6 cellular contexts compared by ENCODE assay signal in the genomic region with DNA sequence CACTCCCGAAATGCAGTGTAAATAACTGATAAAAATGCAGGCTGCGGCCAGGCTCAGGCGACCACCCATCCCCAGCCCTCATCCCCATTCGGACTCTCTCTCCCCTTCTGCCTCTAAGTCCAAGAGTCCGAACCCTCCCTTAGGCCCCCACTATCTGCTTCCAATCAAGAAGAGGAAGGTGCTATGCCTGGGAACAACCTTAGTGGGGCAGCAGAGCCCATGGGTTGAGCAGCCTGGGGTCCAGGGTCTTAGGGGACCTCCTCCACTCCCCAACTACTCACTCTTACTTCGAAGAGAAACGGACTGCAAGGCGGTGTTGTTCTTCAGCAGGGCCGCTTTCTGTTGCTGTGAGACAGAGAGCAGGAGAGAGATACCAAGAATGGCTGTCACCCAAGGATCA. TPM values are rescaled to one million over a fixed set of nuclear protein-coding genes. Genes with fewer than 3 reads are reported as not detected.
DNase-seq lines count a peak whose midpoint lies in the region; ATAC-seq and TF ChIP-seq lines count a peak whose summit lies in the region.

No MANE protein-coding gene starts in this region.

- no peak for TF ChIP-seq CTCF in endothelial cell (IDR thresholded peaks at IDR 0.05; ENCODE audit: unreplicated experiment)

- peak overlapping the region; percentile 75 for H3K27ac Mint-ChIP-seq in T-helper 2 cell treated with Interferon-gamma antibody and Interleukin-4, amounts not matched to agents 5 μg/mL and 100 μg/mL, for 36 hours
- peak overlapping the region; percentile 99 for H3K27ac Mint-ChIP-seq in endothelial cell (ENCODE audit: unreplicated experiment)

- peak overlapping the region; percentile 36 for H3K4me3 Mint-ChIP-seq in T-helper 2 cell treated with Interferon-gamma antibody and Interleukin-4, amounts not matched to agents 5 μg/mL and 100 μg/mL, for 36 hours
- H3K4me3 Mint-ChIP-seq in endothelial cell (ENCODE audit: unreplicated experiment), result peak overlapping the region; percentile 67

- no peak for DNase-seq in T-helper 2 cell treated with Interferon-gamma antibody and Interleukin-4, amounts not matched to agents 5 μg/mL and 100 μg/mL, for 36 hours (ENCODE audit: low spot score)
- DNase-seq in T-helper 2 cell (no peak), endothelial cell (ENCODE audit: low spot score) (no peak), COLO668 (lab: John Stamatoyannopoulos, UW; ENCODE audit: unreplicated experiment) (no peak)

- H3K36me3 Mint-ChIP-seq in T-helper 2 cell treated with Interferon-gamma antibody and Interleukin-4, amounts not matched to agents 5 μg/mL and 100 μg/mL, for 36 hours (ENCODE audit: low read depth), result peaks cover 78% of the 10 kb centered on the region
- peaks cover 65% of the 10 kb centered on the region for H3K36me3 Mint-ChIP-seq in endothelial cell (ENCODE audit: low read depth, unreplicated experiment)

- ATAC-seq in HG03097 (IDR thresholded peaks at IDR 0.05; ENCODE audit: low FRiP score, unreplicated experiment), result no peak

- no peaks in the 10 kb centered on the region for H3K9me3 ChIP-seq in subcutaneous abdominal adipose tissue (ENCODE audit: control insufficient read depth in 5 of 5, low read length in 5 of 5)

- no peaks in the 10 kb centered on the region for H3K27me3 ChIP-seq in subcutaneous abdominal adipose tissue (ENCODE audit: control insufficient read depth in 5 of 5, insufficient read depth in 4 of 5, low read length in 5 of 5)

- H3K4me1 Mint-ChIP-seq in T-helper 2 cell treated with Interferon-gamma antibody and Interleukin-4, amounts not matched to agents 5 μg/mL and 100 μg/mL, for 36 hours (ENCODE audit: low read depth), result peaks cover 57% of the 10 kb centered on the region
- peaks cover 67% of the 10 kb centered on the region for H3K4me1 Mint-ChIP-seq in endothelial cell (ENCODE audit: unreplicated experiment)

- peak overlapping the region; percentile 81 for H3K27ac ChIP-seq in subcutaneous abdominal adipose tissue (ENCODE audit: low read depth, low read length)

- H3K27me3 Mint-ChIP-seq in T-helper 2 cell treated with Interferon-gamma antibody and Interleukin-4, amounts not matched to agents 5 μg/mL and 100 μg/mL, for 36 hours (ENCODE audit: low read depth), result no peaks in the 10 kb centered on the region
- peaks cover 14% of the 10 kb centered on the region for H3K27me3 Mint-ChIP-seq in endothelial cell (ENCODE audit: unreplicated experiment)

- no peak overlapping the region for H3K4me3 ChIP-seq in subcutaneous abdominal adipose tissue (ENCODE audit: low read depth in 1 of 5, low read length in 5 of 5)

- no peaks in the 10 kb centered on the region for H3K9me3 Mint-ChIP-seq in T-helper 2 cell treated with Interferon-gamma antibody and Interleukin-4, amounts not matched to agents 5 μg/mL and 100 μg/mL, for 36 hours
- H3K9me3 Mint-ChIP-seq in endothelial cell (ENCODE audit: unreplicated experiment), result no peaks in the 10 kb centered on the region

- peaks cover 34 to 79% (median 67%) of the 10 kb centered on the region in 5 donors for H3K4me1 ChIP-seq in subcutaneous abdominal adipose tissue (ENCODE audit: control insufficient read depth in 5 of 5, insufficient read depth in 5 of 5, low read length in 5 of 5)

- H3K9ac ChIP-seq in subcutaneous abdominal adipose tissue (ENCODE audit: low read length in 5 of 5), result no peak overlapping the region

- peaks cover 3 to 80% (median 75%) of the 10 kb centered on the region in 5 donors for H3K36me3 ChIP-seq in subcutaneous abdominal adipose tissue (ENCODE audit: control insufficient read depth in 5 of 5, insufficient read depth in 5 of 5, low read length in 5 of 5)

RNA-seq across cellular contexts. Expression of a gene that starts 12.2 kb away (rescaled TPM):
- total RNA-seq in endothelial cell (ENCODE audit: unreplicated experiment), result 244 TPM

RNA-seq across cellular contexts. Expression of a gene that starts 24.7 kb away (rescaled TPM):
- total RNA-seq in endothelial cell (ENCODE audit: unreplicated experiment), result not detected

RNA-seq across cellular contexts. Expression of a gene that starts 31.9 kb away (rescaled TPM):
- 42.6 TPM for total RNA-seq in endothelial cell (ENCODE audit: unreplicated experiment)

RNA-seq across cellular contexts. Expression of a gene that starts 54.6 kb away (rescaled TPM):
- 340 TPM for total RNA-seq in endothelial cell (ENCODE audit: unreplicated experiment)

RNA-seq across cellular contexts. Expression of a gene that starts 55.0 kb away (rescaled TPM):
- total RNA-seq in endothelial cell (ENCODE audit: unreplicated experiment), result 69.2 TPM
